Comparison of ENCODE assay signal across 31 cellular contexts in genomic region chr12:43401096-43401495, GRCh38.
DNase-seq lines count a peak whose midpoint lies in the region; ATAC-seq, FAIRE-seq and TF ChIP-seq lines count a peak whose summit lies in the region.
"Had no signal": no experiment of that assay in that cellular context is flagged by ENCODE, and none has a peak within 500 bp of the region (broad histone marks: within the 10 kb centered on the region; RNA-seq: fewer than 3 reads in every experiment).

No MANE protein-coding gene starts in this region.

- intact Hi-C loops in pancreas (cut with DNase I) = no loop called here

- DNase-seq in NCI-H226 (peak; percentile 8), pancreas (no peak)
- no peak for DNase-seq in activated CD4-positive, CD25-positive, alpha-beta regulatory T cell treated with anti-CD3 and anti-CD28 coated beads, Interleukin-2, amount 50 U/mL, for 72 hours
- DNase-seq: 8988T; ACHN; AML-193; BE2C; C1 segment of cervical spinal cord; Caco-2; Calu3; CD4-positive, alpha-beta memory T cell; CD4-positive, alpha-beta T cell; CD4-positive, CD25-positive, alpha-beta regulatory T cell; CD8-positive, alpha-beta memory T cell; CD8-positive, alpha-beta T cell; COR-L47; DMS 273 treated with DMSO at 0.1 percent for 48 hours; DMS153; DMS53; DMS79; DMS79 treated with DMSO at 0.1 percent for 48 hours; DND-41; EL had no signal

- FAIRE-seq in pancreas (lab: Jason Lieb, UNC) = no peak
- FAIRE-seq: A204.1, A549, D721Med had no signal

- H3K9me3 ChIP-seq in pancreas = no peaks in the 10 kb centered on the region
- H3K9me3 ChIP-seq: A549; BE2C; BLaER1; BLaER1 treated with 17β-estradiol and CSF1 and Interleukin-3, amounts not matched to agents 10 nM and 100 nM; Caco-2 had no signal

- no peak overlapping the region for H3K4me3 ChIP-seq in pancreas
- H3K4me3 ChIP-seq: A549; BLaER1; BLaER1 treated with 17β-estradiol and CSF1 and Interleukin-3, amounts not matched to agents 10 nM and 100 nM had no signal

- no peaks in the 10 kb centered on the region for H3K36me3 ChIP-seq in pancreas
- H3K36me3 ChIP-seq: BE2C; BLaER1; BLaER1 treated with 17β-estradiol and CSF1 and Interleukin-3, amounts not matched to agents 10 nM and 100 nM had no signal

- H3K4me1 ChIP-seq in pancreas = peaks cover 0 to 15% (median 3%) of the 10 kb centered on the region in 3 donors
- H3K4me1 ChIP-seq: A549; BE2C; BLaER1; BLaER1 treated with 17β-estradiol and CSF1 and Interleukin-3, amounts not matched to agents 10 nM and 100 nM had no signal

- no peak for TF ChIP-seq CTCF in pancreas (IDR thresholded peaks at IDR 0.05)

- no peak overlapping the region for H3K27ac ChIP-seq in pancreas
- H3K27ac ChIP-seq: 22Rv1; A549; BLaER1; BLaER1 treated with 17β-estradiol and CSF1 and Interleukin-3, amounts not matched to agents 10 nM and 100 nM; C4-2B had no signal

- peak; percentile 48 to 85 (median 68) for ATAC-seq in pancreas
- ATAC-seq in HG03039 (IDR thresholded peaks at IDR 0.05; ENCODE audit: unreplicated experiment) = no peak
- ATAC-seq: A549; CD8-positive, alpha-beta T cell had no signal

- 7 to 11% methylated on average over 1 of the region's 1 CpG for WGBS in pancreas, 2 donors

- no peaks in the 10 kb centered on the region for H3K27me3 ChIP-seq in pancreas
- H3K27me3 ChIP-seq: BLaER1; BLaER1 treated with 17β-estradiol and CSF1 and Interleukin-3, amounts not matched to agents 10 nM and 100 nM had no signal
